ENCODE assay signal across 2 cellular contexts in genomic region chr14:100656996-100657395, GRCh38.
TF ChIP-seq lines count a peak whose summit lies in the region.

No MANE protein-coding gene starts in this region.

TF ChIP-seq in HepG2, 621 proteins besides CTCF, POLR2A, EP300 and RAD21 (continued from another document):
- TF ChIP-seq CEBPZ (IDR thresholded peaks at IDR 0.05; ENCODE audit: low read length) = no peak
- TF ChIP-seq GPN1 (CRISPR knock-in tag; IDR thresholded peaks at IDR 0.05; ENCODE audit: borderline replicate concordance) = no peak
- no peak for TF ChIP-seq DPF2 (CRISPR knock-in tag; IDR thresholded peaks at IDR 0.05; ENCODE audit: borderline replicate concordance, low read depth)
- peak; percentile 39; the same call in 1 of the 2 replicates for TF ChIP-seq ZNF691 (CRISPR knock-in tag; IDR thresholded peaks at IDR 0.05; ENCODE audit: borderline replicate concordance, low read depth)

TF ChIP-seq in K562, 482 proteins besides CTCF, POLR2A, EP300 and RAD21:
- TF ChIP-seq STAT6 (CRISPR knock-in tag; IDR thresholded peaks at IDR 0.05) = no peak
- TF ChIP-seq ZNF274 (IDR thresholded peaks at IDR 0.05; ENCODE audit: borderline replicate concordance, low read depth, low read length) = no peak
- TF ChIP-seq ZNF551 (CRISPR knock-in tag; IDR thresholded peaks at IDR 0.05) = no peak
- TF ChIP-seq E2F4 (CRISPR knock-in tag; IDR thresholded peaks at IDR 0.05; ENCODE audit: low read depth) = no peak
- no peak for TF ChIP-seq HES1 (IDR thresholded peaks at IDR 0.05; ENCODE audit: low read depth)
- no peak for TF ChIP-seq ZFX (CRISPR knock-in tag; IDR thresholded peaks at IDR 0.05)
- TF ChIP-seq STAT5A (IDR thresholded peaks at IDR 0.05; ENCODE audit: borderline replicate concordance, low read length) = no peak
- TF ChIP-seq CAMTA2 (CRISPR knock-in tag; conservative IDR thresholded peaks at IDR 0.05) = no peak
- TF ChIP-seq GATAD2A (IDR thresholded peaks at IDR 0.05) = no peak
- no peak for TF ChIP-seq PHF21A (IDR thresholded peaks at IDR 0.05; ENCODE audit: borderline replicate concordance, low read depth)
- no peak for TF ChIP-seq PHF20 (IDR thresholded peaks at IDR 0.05; ENCODE audit: partially characterized antibody)
- TF ChIP-seq PKNOX1 (IDR thresholded peaks at IDR 0.05) = no peak
- TF ChIP-seq IRF2 (CRISPR knock-in tag; IDR thresholded peaks at IDR 0.05) = no peak
